In the genomic region with DNA sequence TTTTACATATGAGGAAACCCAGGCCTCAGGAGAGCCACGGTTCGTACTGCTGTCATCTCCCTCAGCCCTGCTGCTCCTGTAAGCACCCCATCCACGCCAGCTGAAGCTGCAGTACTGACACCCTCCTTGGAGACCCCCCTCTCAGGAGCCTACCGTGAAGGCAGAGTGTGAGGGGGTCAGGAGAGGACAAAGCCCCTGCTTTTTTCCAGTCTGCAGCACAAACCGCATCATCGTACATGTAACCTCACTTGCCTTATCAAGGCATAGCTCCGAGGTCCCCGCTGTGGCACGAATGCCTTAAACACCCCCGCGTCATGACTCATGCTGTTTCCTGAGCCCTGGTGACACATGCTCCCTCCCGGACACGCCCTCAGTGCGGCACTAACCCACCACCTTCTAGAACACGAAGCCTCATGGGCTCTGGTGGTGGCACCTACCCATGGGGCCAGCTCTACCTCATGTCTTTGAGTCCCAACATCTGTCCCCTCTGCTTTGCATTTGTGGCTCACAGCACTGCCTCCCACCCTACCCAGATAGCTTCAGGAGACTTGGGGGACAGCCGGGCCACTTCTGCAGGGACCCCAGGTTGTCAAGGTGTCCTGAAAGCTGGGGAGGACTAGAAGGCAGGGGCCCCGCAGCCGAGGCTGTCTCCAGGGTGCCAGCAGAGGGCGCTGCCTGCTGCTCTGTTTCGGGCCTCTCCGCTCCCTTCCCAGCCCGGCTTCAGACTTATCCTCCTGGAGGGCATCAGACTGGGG, we compare ENCODE assay signal across 8 cellular contexts. TPM values are rescaled to one million over a fixed set of nuclear protein-coding genes. Genes with fewer than 3 reads are reported as not detected.
DNase-seq lines count a peak whose midpoint lies in the region; ATAC-seq, FAIRE-seq and TF ChIP-seq lines count a peak whose summit lies in the region.

No MANE protein-coding gene starts in this region.

- H3K4me1 ChIP-seq in mammary epithelial cell (ENCODE audit: insufficient read depth, low read length) = peaks cover 48% of the 10 kb centered on the region
- H3K4me1 ChIP-seq in HepG2 (ENCODE audit: insufficient read depth, low read length) = peaks cover 12% of the 10 kb centered on the region

- no peaks in the 10 kb centered on the region for H4K20me1 ChIP-seq in mammary epithelial cell (ENCODE audit: insufficient read depth, low read length)
- no peaks in the 10 kb centered on the region for H4K20me1 ChIP-seq in HepG2 (ENCODE audit: insufficient read depth, low read length)

- no peak overlapping the region for H3K4me3 Mint-ChIP-seq in WTC11

- ATAC-seq in WTC11 (peak; percentile 54), HepG2 (peak; percentile 79), GM21447 (IDR thresholded peaks at IDR 0.05; ENCODE audit: unreplicated experiment) (no peak)

- FAIRE-seq in HepG2 (lab: Jason Lieb, UNC) = no peak

- TF ChIP-seq CTCF in WTC11 (IDR thresholded peaks at IDR 0.05) = peak; percentile 86
- peak; percentile 45 to 75 for TF ChIP-seq CTCF in mammary epithelial cell (conservative IDR thresholded peaks at IDR 0.05 in 1 of 2, IDR thresholded peaks at IDR 0.05 in 1 of 2; ENCODE audit: extremely low read depth in 1 of 2, insufficient read depth in 1 of 2, low read depth in 1 of 2, low read length in 2 of 2)
- peak; percentile 84 for TF ChIP-seq CTCF in HepG2 (CRISPR knock-in tag; IDR thresholded peaks at IDR 0.05)

- WGBS in mammary epithelial cell (ENCODE audit: low coverage, missing lambda C conversion rate) = 16% methylated on average over 16 of the region's 22 CpGs
- WGBS in HepG2 (ENCODE audit: low lambda C conversion rate) = 75% methylated on average over 14 of the region's 22 CpGs

- in situ Hi-C loops in mammary epithelial cell (cut with MboI; ENCODE audit: low sequenced_read_pairs in 2 of 2) = loop anchor here in 1 of 2 donors (25.0 kb wide), 2 partner anchors 103 to 397 kb away; partner anchors contain the start of gene PAQR7
- in situ Hi-C loops in HepG2 (cut with HindIII; ENCODE audit: extremely low pct_ligation_motif_present, low pct_unique_long_range_greater_than_20kb) = loop anchor here (5.0 kb wide), 3 partner anchors 38 to 108 kb away; no protein-coding TSS in a partner anchor

- intact Hi-C loops in mammary epithelial cell (cut with micrococcal nuclease) (loop anchor here (1.0 kb wide), 3 partner anchors 37 to 107 kb away; no protein-coding TSS in a partner anchor), HepG2 (cut with micrococcal nuclease; ENCODE audit: unreplicated experiment) (loop anchor here (1.0 kb wide), 4 partner anchors 37 to 133 kb away; no protein-coding TSS in a partner anchor)

- BruUV-seq in mammary epithelial cell (replicated peaks; lab: Mats Ljungman, UMichigan) = no TSS peak
- BruUV-seq in HepG2 (replicated peaks; lab: Mats Ljungman, UMichigan) = no TSS peak

- peak; percentile 94 for TF ChIP-seq RAD21 in HepG2 (CRISPR knock-in tag; IDR thresholded peaks at IDR 0.05)

- POLR2A ChIA-PET in WTC11 (lab: Charles Lee) (interaction anchor here (1.4 to 1.8 kb wide), 5 partner anchors 9 to 132 kb away, joined by 4 to 8 read pairs (median 5); partner anchors contain the start of gene LIN28A), HepG2 (lab: Yijun Ruan, JAX) (no interaction called here)

- H3K4me3 ChIP-seq in MG63 = no peak overlapping the region
- H3K4me3 ChIP-seq in mammary epithelial cell (replicated peaks in 1 of 3; ENCODE audit: insufficient read depth in 1 of 3, low read depth in 2 of 3, low read length in 3 of 3) = no peak overlapping the region
- no peak overlapping the region for H3K4me3 ChIP-seq in HepG2 (replicated peaks in 1 of 3; ENCODE audit: insufficient read depth in 1 of 3, low read depth in 2 of 3, low read length in 3 of 3)

- H3K9me3 ChIP-seq in MG63 = no peaks in the 10 kb centered on the region
- no peaks in the 10 kb centered on the region for H3K9me3 ChIP-seq in mammary epithelial cell (replicated peaks; ENCODE audit: insufficient read depth, low read length)
- no peaks in the 10 kb centered on the region for H3K9me3 ChIP-seq in HepG2 (ENCODE audit: low read length)

- peak; percentile 12 to 26 (median 16) for DNase-seq in NCI-H1417 (lab: John Stamatoyannopoulos, UW)
- no peak for DNase-seq in NCI-H1417 treated with DMSO at 0.1 percent for 48 hours (lab: John Stamatoyannopoulos, UW)
- DNase-seq in MG63 = peak; percentile 90
- peak; percentile 86 for DNase-seq in WTC11 (ENCODE audit: low spot score)
- peak; percentile 87 for DNase-seq in mammary epithelial cell
- DNase-seq in HepG2 (ENCODE audit: low spot score) = peak; percentile 44
- DNase-seq in stimulated activated CD4-positive, alpha-beta T cell treated with anti-CD3 and anti-CD28 coated beads, Interleukin-4, amount 100 ng/mL, for 4 hours = peak; percentile 92 to 99

- H3K9ac ChIP-seq in mammary epithelial cell (ENCODE audit: insufficient read depth, low read length) (no peak overlapping the region), HepG2 (ENCODE audit: insufficient read depth, low read depth, low read length) (no peak overlapping the region)

- TF ChIP-seq EP300 in HepG2 (IDR thresholded peaks at IDR 0.05; ENCODE audit: low read depth in 2 of 2, low read length in 2 of 2) = no peak
- no peak for TF ChIP-seq EP300 in HepG2 (CRISPR knock-in tag; IDR thresholded peaks at IDR 0.05; ENCODE audit: borderline replicate concordance)

- CTCF ChIA-PET in WTC11 (lab: Charles Lee) = interaction anchor here (0.6 to 11.1 kb wide), 54 partner anchors 9 to 580 kb away, joined by 3 to 306 read pairs (median 5); partner anchors contain the start of genes CATSPER4, CD52, CEP85 and CNKSR1
- CTCF ChIA-PET in mammary epithelial cell (lab: Charles Lee; ENCODE audit: low non-redundant PET) = no interaction called here
- CTCF ChIA-PET in HepG2 (lab: Yijun Ruan, JAX; ENCODE audit: low intra/inter-chr PET ratio, low total read pairs) = interaction anchor here (1.2 to 3.4 kb wide), 5 partner anchors 37 to 132 kb away, joined by 3 to 51 read pairs (median 22); no protein-coding TSS in a partner anchor

- H3K79me2 ChIP-seq in mammary epithelial cell (ENCODE audit: insufficient read depth, low read length) (peaks cover 29% of the 10 kb centered on the region), HepG2 (ENCODE audit: insufficient read depth, low read length) (no peaks in the 10 kb centered on the region)

- H3K27me3 ChIP-seq in MG63 (no peaks in the 10 kb centered on the region), mammary epithelial cell (ENCODE audit: insufficient read depth, low read length) (no peaks in the 10 kb centered on the region), HepG2 (ENCODE audit: control insufficient read depth in 1 of 2, insufficient read depth in 2 of 2, low read length in 2 of 2) (no peaks in the 10 kb centered on the region)

- no peaks in the 10 kb centered on the region; the same call in 1 of the 2 replicates for H3K27me3 Mint-ChIP-seq in WTC11 (ENCODE audit: low read depth)

- H3K4me1 Mint-ChIP-seq in WTC11 = peaks cover 37% of the 10 kb centered on the region

- dilution Hi-C loops in mammary epithelial cell (cut with HindIII; ENCODE audit: low sequenced_read_pairs) = no loop called here

- H3K27ac ChIP-seq in mammary epithelial cell (ENCODE audit: insufficient read depth, low read depth, low read length) (peak overlapping the region; percentile 21), HepG2 (ENCODE audit: extremely low read length, insufficient read depth, low read length) (no peak overlapping the region)

- peak overlapping the region; percentile 43 for H3K4me2 ChIP-seq in mammary epithelial cell (ENCODE audit: insufficient read depth, low read depth, low read length)
- no peak overlapping the region for H3K4me2 ChIP-seq in HepG2 (ENCODE audit: low read depth, low read length)

- H3K27ac Mint-ChIP-seq in WTC11 = peak overlapping the region; percentile 81

- H3K36me3 Mint-ChIP-seq in WTC11 = no peaks in the 10 kb centered on the region

- H2AFZ ChIP-seq in mammary epithelial cell (ENCODE audit: low read depth, low read length) (no peak overlapping the region), HepG2 (ENCODE audit: low read length) (no peak overlapping the region)

- H3K36me3 ChIP-seq in MG63 = peaks cover 18% of the 10 kb centered on the region
- H3K36me3 ChIP-seq in mammary epithelial cell (ENCODE audit: insufficient read depth, low read length) = no peaks in the 10 kb centered on the region
- no peaks in the 10 kb centered on the region; a peak in 1 of 5 replicates for H3K36me3 ChIP-seq in HepG2 (replicated peaks in 1 of 2; ENCODE audit: control insufficient read depth in 1 of 2, insufficient read depth in 2 of 2, low read length in 2 of 2)

- H3K9me3 Mint-ChIP-seq in WTC11 = no peaks in the 10 kb centered on the region

- TF ChIP-seq POLR2A in HepG2 (IDR thresholded peaks at IDR 0.05; ENCODE audit: insufficient read depth in 1 of 2, low read depth in 2 of 2, low read length in 2 of 2) = no peak

RNA-seq across cellular contexts. Expression of gene SH3BGRL3, which starts 4.9 kb away (rescaled TPM):
- 20.2 and 22.3 TPM in 2 replicates for total RNA-seq in MG63 (2014; rRNA removed; shearing (Covaris generic); ENCODE audit: low replicate concordance)
- total RNA-seq in WTC11 (2021) (70.8 to 92.9 TPM (median 92.3 TPM) in 3 replicates), mammary epithelial cell (100 to 1,000 TPM in 1 of 2 donors, 10 to 100 TPM in 1; 15.8 to 497 TPM), HepG2 (2016; rRNA removed; fragmentation: Illumina TruSeq; extraction: Trizol) (12.2 and 13.4 TPM in 2 replicates)
- polyA plus RNA-seq in mammary epithelial cell (235 TPM), HepG2 (2011; rRNA removed) (11.4 and 11.5 TPM in 2 replicates)
- polyA minus RNA-seq in mammary epithelial cell = 653 TPM
- total RNA-seq in HepG2 (2016; cell fraction: cytosol; rRNA removed; fragmentation: Illumina TruSeq; extraction: Trizol; ENCODE audit: low read depth) = 14.0 and 29.7 TPM in 2 replicates
- total RNA-seq in HepG2 (2016; cell fraction: insoluble cytoplasmic fraction; rRNA removed; fragmentation: Illumina TruSeq; extraction: Trizol) = 11.6 and 11.8 TPM in 2 replicates
- 15.8 and 28.5 TPM in 2 replicates for total RNA-seq in HepG2 (2016; cell fraction: membrane; rRNA removed; fragmentation: Illumina TruSeq; extraction: Trizol)
- 5.2 and 6.0 TPM in 2 replicates for total RNA-seq in HepG2 (2016; cell fraction: nucleus; rRNA removed; fragmentation: Illumina TruSeq; extraction: Trizol)
- 10.4 and 12.2 TPM in 2 replicates for polyA plus RNA-seq in HepG2 (2011; cell fraction: cytosol; rRNA removed)
- polyA plus RNA-seq in HepG2 (2011; cell fraction: nucleus; rRNA removed) = 7.5 and 8.3 TPM in 2 replicates
- polyA plus RNA-seq in HepG2 (2012) = 12.3 and 13.0 TPM in 2 replicates
- 64.3 and 100 TPM in 2 replicates for polyA plus RNA-seq in HepG2 (2016; cell fraction: cytosol; fragmentation: Illumina TruSeq; extraction: Trizol; ENCODE audit: low read depth)
- polyA plus RNA-seq in HepG2 (2016; cell fraction: insoluble cytoplasmic fraction; fragmentation: Illumina TruSeq; extraction: Trizol; ENCODE audit: low read depth) = 24.8 and 47.8 TPM in 2 replicates
- polyA plus RNA-seq in HepG2 (2016; cell fraction: membrane; fragmentation: Illumina TruSeq; extraction: Trizol; ENCODE audit: low read depth) = 72.1 and 88.4 TPM in 2 replicates
- 16.4 and 20.4 TPM in 2 replicates for polyA plus RNA-seq in HepG2 (2016; cell fraction: nucleus; fragmentation: Illumina TruSeq; extraction: Trizol; ENCODE audit: insufficient read depth, low read depth)
- polyA minus RNA-seq in HepG2 (2011; rRNA and poly(A)+ RNA removed; ENCODE audit: low replicate concordance) = 26.8 and 67.6 TPM in 2 replicates
- 8.1 and 10.8 TPM in 2 replicates for polyA minus RNA-seq in HepG2 (2011; cell fraction: cytosol; rRNA and poly(A)+ RNA removed)
- 8.5 and 9.8 TPM in 2 replicates for polyA minus RNA-seq in HepG2 (2011; cell fraction: nucleus; rRNA and poly(A)+ RNA removed)

RNA-seq across cellular contexts. Expression of gene UBXN11, which starts 21.7 kb away (rescaled TPM):
- 3.9 and 6.1 TPM in 2 replicates for total RNA-seq in MG63 (2014; rRNA removed; shearing (Covaris generic); ENCODE audit: low replicate concordance)
- 12.4 to 14.1 TPM (median 14.1 TPM) in 3 replicates for total RNA-seq in WTC11 (2021)
- total RNA-seq in mammary epithelial cell = 10 to 100 TPM in 1 of 2 donors, 1 to 10 TPM in 1; 6.2 to 12.9 TPM
- 8.5 TPM for polyA plus RNA-seq in mammary epithelial cell
- polyA minus RNA-seq in mammary epithelial cell = 4.5 TPM
- 3.2 and 9.3 TPM in 2 replicates for total RNA-seq in HepG2 (2016; rRNA removed; fragmentation: Illumina TruSeq; extraction: Trizol)
- total RNA-seq in HepG2 (2016; cell fraction: cytosol; rRNA removed; fragmentation: Illumina TruSeq; extraction: Trizol; ENCODE audit: low read depth) = 4.9 and 5.3 TPM in 2 replicates
- total RNA-seq in HepG2 (2016; cell fraction: insoluble cytoplasmic fraction; rRNA removed; fragmentation: Illumina TruSeq; extraction: Trizol) = 3.0 and 8.5 TPM in 2 replicates
- 4.4 and 5.7 TPM in 2 replicates for total RNA-seq in HepG2 (2016; cell fraction: membrane; rRNA removed; fragmentation: Illumina TruSeq; extraction: Trizol)
- total RNA-seq in HepG2 (2016; cell fraction: nucleus; rRNA removed; fragmentation: Illumina TruSeq; extraction: Trizol) = 15.9 and 19.3 TPM in 2 replicates
- 10.3 and 10.4 TPM in 2 replicates for polyA plus RNA-seq in HepG2 (2011; rRNA removed)
- polyA plus RNA-seq in HepG2 (2011; cell fraction: cytosol; rRNA removed) = 3.0 and 5.8 TPM in 2 replicates
- polyA plus RNA-seq in HepG2 (2011; cell fraction: nucleus; rRNA removed) = 81.6 and 111 TPM in 2 replicates
- polyA plus RNA-seq in HepG2 (2012) = 4.8 and 5.2 TPM in 2 replicates
- 7.2 and 9.0 TPM in 2 replicates for polyA plus RNA-seq in HepG2 (2016; cell fraction: cytosol; fragmentation: Illumina TruSeq; extraction: Trizol; ENCODE audit: low read depth)
- polyA plus RNA-seq in HepG2 (2016; cell fraction: insoluble cytoplasmic fraction; fragmentation: Illumina TruSeq; extraction: Trizol; ENCODE audit: low read depth) = 6.4 and 8.0 TPM in 2 replicates
- 8.8 and 9.0 TPM in 2 replicates for polyA plus RNA-seq in HepG2 (2016; cell fraction: membrane; fragmentation: Illumina TruSeq; extraction: Trizol; ENCODE audit: low read depth)
- 64.2 and 68.2 TPM in 2 replicates for polyA plus RNA-seq in HepG2 (2016; cell fraction: nucleus; fragmentation: Illumina TruSeq; extraction: Trizol; ENCODE audit: insufficient read depth, low read depth)
- 4.3 and 43.2 TPM in 2 replicates for polyA minus RNA-seq in HepG2 (2011; rRNA and poly(A)+ RNA removed; ENCODE audit: low replicate concordance)
- polyA minus RNA-seq in HepG2 (2011; cell fraction: cytosol; rRNA and poly(A)+ RNA removed) = 1.2 and 2.0 TPM in 2 replicates
- polyA minus RNA-seq in HepG2 (2011; cell fraction: nucleus; rRNA and poly(A)+ RNA removed) = 8.6 and 11.5 TPM in 2 replicates

RNA-seq across cellular contexts. Expression of gene CD52, which starts 33.0 kb away (rescaled TPM):
- not detected in 2 replicates for total RNA-seq in MG63 (2014; rRNA removed; shearing (Covaris generic); ENCODE audit: low replicate concordance)
- total RNA-seq in WTC11 (2021) (2.8 to 3.7 TPM (median 3.4 TPM) in 3 replicates), mammary epithelial cell (not detected), HepG2 (2016; rRNA removed; fragmentation: Illumina TruSeq; extraction: Trizol) (not detected in 2 replicates)
- polyA plus RNA-seq in mammary epithelial cell (0.27 TPM), HepG2 (2011; rRNA removed) (0.32 and 0.93 TPM in 2 replicates)
- polyA minus RNA-seq in mammary epithelial cell = not detected
- not detected in 2 replicates for total RNA-seq in HepG2 (2016; cell fraction: cytosol; rRNA removed; fragmentation: Illumina TruSeq; extraction: Trizol; ENCODE audit: low read depth)
- not detected in 2 replicates for total RNA-seq in HepG2 (2016; cell fraction: insoluble cytoplasmic fraction; rRNA removed; fragmentation: Illumina TruSeq; extraction: Trizol)
- total RNA-seq in HepG2 (2016; cell fraction: membrane; rRNA removed; fragmentation: Illumina TruSeq; extraction: Trizol) = not detected in 2 replicates
- not detected in 2 replicates for total RNA-seq in HepG2 (2016; cell fraction: nucleus; rRNA removed; fragmentation: Illumina TruSeq; extraction: Trizol)
- polyA plus RNA-seq in HepG2 (2011; cell fraction: cytosol; rRNA removed) = 0.81 TPM in 2 replicates
- polyA plus RNA-seq in HepG2 (2011; cell fraction: nucleus; rRNA removed) = not detected in 2 replicates
- not detected in 2 replicates for polyA plus RNA-seq in HepG2 (2012)
- not detected in 2 replicates for polyA plus RNA-seq in HepG2 (2016; cell fraction: cytosol; fragmentation: Illumina TruSeq; extraction: Trizol; ENCODE audit: low read depth)
- not detected in 2 replicates for polyA plus RNA-seq in HepG2 (2016; cell fraction: insoluble cytoplasmic fraction; fragmentation: Illumina TruSeq; extraction: Trizol; ENCODE audit: low read depth)
- not detected in 2 replicates for polyA plus RNA-seq in HepG2 (2016; cell fraction: membrane; fragmentation: Illumina TruSeq; extraction: Trizol; ENCODE audit: low read depth)
- not detected in 2 replicates for polyA plus RNA-seq in HepG2 (2016; cell fraction: nucleus; fragmentation: Illumina TruSeq; extraction: Trizol; ENCODE audit: insufficient read depth, low read depth)
- 0.44 and 1.2 TPM in 2 replicates for polyA minus RNA-seq in HepG2 (2011; rRNA and poly(A)+ RNA removed; ENCODE audit: low replicate concordance)
- polyA minus RNA-seq in HepG2 (2011; cell fraction: cytosol; rRNA and poly(A)+ RNA removed) = not detected in 2 replicates
- polyA minus RNA-seq in HepG2 (2011; cell fraction: nucleus; rRNA and poly(A)+ RNA removed) = not detected in 2 replicates

RNA-seq across cellular contexts. Expression of gene CEP85, which starts 50.8 kb away (rescaled TPM):
- total RNA-seq in MG63 (2014; rRNA removed; shearing (Covaris generic); ENCODE audit: low replicate concordance) = 13.3 and 13.9 TPM in 2 replicates
- total RNA-seq in WTC11 (2021) (32.0 to 40.8 TPM (median 35.3 TPM) in 3 replicates), mammary epithelial cell (10 to 100 TPM; 14.3 to 16.9 TPM), HepG2 (2016; rRNA removed; fragmentation: Illumina TruSeq; extraction: Trizol) (22.4 and 26.7 TPM in 2 replicates)
- polyA plus RNA-seq in mammary epithelial cell (16.7 TPM), HepG2 (2011; rRNA removed) (16.1 and 16.9 TPM in 2 replicates)
- polyA minus RNA-seq in mammary epithelial cell = 26.8 TPM
- total RNA-seq in HepG2 (2016; cell fraction: cytosol; rRNA removed; fragmentation: Illumina TruSeq; extraction: Trizol; ENCODE audit: low read depth) = 15.6 and 16.7 TPM in 2 replicates
- total RNA-seq in HepG2 (2016; cell fraction: insoluble cytoplasmic fraction; rRNA removed; fragmentation: Illumina TruSeq; extraction: Trizol) = 22.3 and 26.3 TPM in 2 replicates
- 10.6 and 12.9 TPM in 2 replicates for total RNA-seq in HepG2 (2016; cell fraction: membrane; rRNA removed; fragmentation: Illumina TruSeq; extraction: Trizol)
- 27.6 and 32.8 TPM in 2 replicates for total RNA-seq in HepG2 (2016; cell fraction: nucleus; rRNA removed; fragmentation: Illumina TruSeq; extraction: Trizol)
- 11.2 and 11.4 TPM in 2 replicates for polyA plus RNA-seq in HepG2 (2011; cell fraction: cytosol; rRNA removed)
- polyA plus RNA-seq in HepG2 (2011; cell fraction: nucleus; rRNA removed) = 40.1 and 42.3 TPM in 2 replicates
- 8.8 and 10.7 TPM in 2 replicates for polyA plus RNA-seq in HepG2 (2012)
- polyA plus RNA-seq in HepG2 (2016; cell fraction: cytosol; fragmentation: Illumina TruSeq; extraction: Trizol; ENCODE audit: low read depth) = 0.88 and 0.92 TPM in 2 replicates
- 16.4 and 17.2 TPM in 2 replicates for polyA plus RNA-seq in HepG2 (2016; cell fraction: insoluble cytoplasmic fraction; fragmentation: Illumina TruSeq; extraction: Trizol; ENCODE audit: low read depth)
- polyA plus RNA-seq in HepG2 (2016; cell fraction: membrane; fragmentation: Illumina TruSeq; extraction: Trizol; ENCODE audit: low read depth) = 2.2 and 2.6 TPM in 2 replicates
- 49.8 and 50.1 TPM in 2 replicates for polyA plus RNA-seq in HepG2 (2016; cell fraction: nucleus; fragmentation: Illumina TruSeq; extraction: Trizol; ENCODE audit: insufficient read depth, low read depth)
- polyA minus RNA-seq in HepG2 (2011; rRNA and poly(A)+ RNA removed; ENCODE audit: low replicate concordance) = 19.0 and 44.1 TPM in 2 replicates
- 8.7 and 9.0 TPM in 2 replicates for polyA minus RNA-seq in HepG2 (2011; cell fraction: cytosol; rRNA and poly(A)+ RNA removed)
- 24.2 and 25.1 TPM in 2 replicates for polyA minus RNA-seq in HepG2 (2011; cell fraction: nucleus; rRNA and poly(A)+ RNA removed)
